ENCODE assay signal across 1 cellular context in genomic region chr10:95431900-95432342, GRCh38.
TF ChIP-seq lines count a peak whose summit lies in the region.

No MANE protein-coding gene starts in this region.

TF ChIP-seq in GM23338, 12 proteins besides CTCF, POLR2A, EP300 and RAD21 (continued from another document):
- no peak for TF ChIP-seq JUNB (IDR thresholded peaks at IDR 0.05; ENCODE audit: unreplicated experiment)
- no peak for TF ChIP-seq POLR2AphosphoS5 (IDR thresholded peaks at IDR 0.05; ENCODE audit: low read depth)
- no peak for TF ChIP-seq CREB1 (CRISPR knock-in tag; IDR thresholded peaks at IDR 0.05; ENCODE audit: low read depth)
- no peak for TF ChIP-seq ETS1 (IDR thresholded peaks at IDR 0.05)
- no peak for TF ChIP-seq STAT1 (IDR thresholded peaks at IDR 0.05; ENCODE audit: unreplicated experiment)
- no peak for TF ChIP-seq EZH2phosphoT487 (IDR thresholded peaks at IDR 0.05; ENCODE audit: unreplicated experiment)
